Comparison of ENCODE assay signal across 2 cellular contexts in genomic region chr4:69190621-69191020, GRCh38. TPM values are rescaled to one million over a fixed set of nuclear protein-coding genes. Genes with fewer than 3 reads are reported as not detected.
"Had no signal": no experiment of that assay in that cellular context is flagged by ENCODE, and none has a peak within 500 bp of the region (broad histone marks: within the 10 kb centered on the region; RNA-seq: fewer than 3 reads in every experiment).

No MANE protein-coding gene starts in this region.

RNA-seq across cellular contexts. Expression of gene UGT2B11, which starts 23.9 kb away (rescaled TPM):
- total RNA-seq: G401, GM12878 had no signal
- polyA plus RNA-seq: GM12878 had no signal
